In the genomic region with DNA sequence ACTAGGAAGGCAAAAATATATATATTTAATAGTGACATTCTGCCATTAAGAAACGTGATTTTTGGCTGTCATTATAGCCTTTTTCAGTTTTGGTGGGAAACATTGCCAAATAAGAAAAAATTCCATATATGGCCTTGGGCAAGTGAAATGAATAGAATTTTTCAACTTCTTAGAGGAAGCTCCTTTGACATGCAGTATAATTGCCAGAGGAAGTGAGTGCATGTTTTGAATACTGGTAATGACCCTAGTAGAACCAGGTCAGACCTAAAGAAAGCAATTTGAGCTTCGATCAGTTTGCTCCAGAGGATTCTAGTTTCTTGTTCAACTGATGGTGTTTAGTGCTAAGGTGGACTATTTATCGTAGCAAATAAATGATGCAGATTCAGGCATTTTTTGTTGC, we compare ENCODE assay signal across 15 cellular contexts.
"Had no signal": no experiment of that assay in that cellular context is flagged by ENCODE, and none has a peak within 500 bp of the region (broad histone marks: within the 10 kb centered on the region; RNA-seq: fewer than 3 reads in every experiment).

No MANE protein-coding gene starts in this region.

- H3K9me3 ChIP-seq: adrenal gland, testis, upper lobe of right lung had no signal

- H3K4me1 ChIP-seq: adrenal gland, testis, upper lobe of right lung had no signal

- H3K4me1 Mint-ChIP-seq: central memory CD8-positive, alpha-beta T cell had no signal

- ATAC-seq: left lobe of liver, upper lobe of right lung had no signal

- H3K36me3 ChIP-seq: adrenal gland, upper lobe of right lung had no signal

- H3K27ac ChIP-seq: adrenal gland, testis, upper lobe of right lung had no signal

- DNase-seq: activated CD4-positive, alpha-beta T cell treated with anti-CD3 and anti-CD28 coated beads, Interleukin-2, amount 50 U/mL, for 1 hour; activated naive CD4-positive, alpha-beta T cell treated with anti-CD3 and anti-CD28 coated beads, Interleukin-2, amount 50 U/mL, for 16 hours; adrenal gland; erythroblast; nephron progenitor cell; stimulated activated CD4-positive, alpha-beta T cell treated with anti-CD3 and anti-CD28 coated beads, Interleukin-4, amount 100 ng/mL, for 1 hour; stimulated activated CD8-positive, alpha-beta memory T cell treated with anti-CD3 and anti-CD28 coated beads, Interleukin-4, amount 100 ng/mL, for 48 hours; testis; upper lobe of right lung had no signal

- H3K27me3 ChIP-seq: adrenal gland, testis, upper lobe of right lung had no signal

- H3K9me3 Mint-ChIP-seq: activated T-helper 2 cell treated with anti-CD3 and anti-CD28 coated beads, Interferon-gamma antibody, Interleukin-2, Interleukin-4, amounts not matched to agents 10 μg/mL and 5 μg/mL and 100 μg/mL, durations not matched to agents 14 hours and 24 hours and 36 hours; central memory CD8-positive, alpha-beta T cell had no signal

- FAIRE-seq: islet of Langerhans had no signal

- H3K27ac Mint-ChIP-seq: activated T-helper 2 cell treated with anti-CD3 and anti-CD28 coated beads, Interferon-gamma antibody, Interleukin-2, Interleukin-4, amounts not matched to agents 10 μg/mL and 5 μg/mL and 100 μg/mL, durations not matched to agents 14 hours and 24 hours and 36 hours; dendritic cell treated with granulocyte-macrophage colony-stimulating factor and Interleukin-4, amounts not matched to agents 40 ng/mL and 50 ng/mL, for 4 days; nephron progenitor cell; stimulated activated naive CD8-positive, alpha-beta T cell treated with anti-CD3 and anti-CD28 coated beads, Interleukin-15, Interleukin-2, amounts not matched to agents 100 ng/mL and 50 ng/mL, for 24 hours had no signal

- H3K4me3 Mint-ChIP-seq: central memory CD8-positive, alpha-beta T cell; dendritic cell treated with granulocyte-macrophage colony-stimulating factor and Interleukin-4, amounts not matched to agents 40 ng/mL and 50 ng/mL, for 4 days; nephron progenitor cell; stimulated activated naive CD8-positive, alpha-beta T cell treated with anti-CD3 and anti-CD28 coated beads, Interleukin-15, Interleukin-2, amounts not matched to agents 100 ng/mL and 50 ng/mL, for 24 hours had no signal

- H3K4me3 ChIP-seq: adrenal gland, testis, upper lobe of right lung had no signal
